1 cellular context compared by ENCODE assay signal in genomic region chr20:25750765-25751696, GRCh38.
A peak's percentile ranks its signal among the peaks of the same experiment; 100 is the strongest.
TF ChIP-seq lines count a peak whose summit lies in the region.

No MANE protein-coding gene starts in this region.

TF ChIP-seq in HepG2, 621 proteins besides CTCF, POLR2A, EP300 and RAD21 (continued from another document and continues in another):
- TF ChIP-seq ZNF18 (CRISPR knock-in tag; IDR thresholded peaks at IDR 0.05; ENCODE audit: insufficient replicate concordance) (no peak), ZNF468 (CRISPR knock-in tag; IDR thresholded peaks at IDR 0.05) (no peak), ZNF691 (CRISPR knock-in tag; IDR thresholded peaks at IDR 0.05; ENCODE audit: borderline replicate concordance, low read depth) (no peak), FOXK2 (IDR thresholded peaks at IDR 0.05) (no peak), ZBTB1 (CRISPR knock-in tag; IDR thresholded peaks at IDR 0.05; ENCODE audit: borderline replicate concordance) (no peak), BRD4 (CRISPR knock-in tag; IDR thresholded peaks at IDR 0.05) (no peak), HOXA7 (CRISPR knock-in tag; IDR thresholded peaks at IDR 0.05) (no peak), ZNF766 (CRISPR knock-in tag; IDR thresholded peaks at IDR 0.05; ENCODE audit: borderline replicate concordance) (no peak), ZNF605 (CRISPR knock-in tag; IDR thresholded peaks at IDR 0.05) (no peak), MTA1 (CRISPR knock-in tag; IDR thresholded peaks at IDR 0.05; ENCODE audit: borderline replicate concordance) (no peak), HOXA3 (CRISPR knock-in tag; IDR thresholded peaks at IDR 0.05) (no peak), ZNF672 (CRISPR knock-in tag; IDR thresholded peaks at IDR 0.05) (no peak), SAFB2 (CRISPR knock-in tag; IDR thresholded peaks at IDR 0.05; ENCODE audit: borderline replicate concordance, low read depth) (0 out of 2 replicates have a peak, but pooled peaks have one; percentile 55), SMARCE1 (IDR thresholded peaks at IDR 0.05; ENCODE audit: borderline replicate concordance) (no peak), GRHL1 (CRISPR knock-in tag; conservative IDR thresholded peaks at IDR 0.05) (no peak), ATF4 (CRISPR knock-in tag; IDR thresholded peaks at IDR 0.05) (peak in 1 of 2 experiments; percentile 33; a peak in 1 of 4 replicates), ZNF317 (CRISPR knock-in tag; IDR thresholded peaks at IDR 0.05) (no peak), ZNF709 (CRISPR knock-in tag; IDR thresholded peaks at IDR 0.05) (no peak; the same call in 1 of the 2 replicates), TEF (CRISPR knock-in tag; IDR thresholded peaks at IDR 0.05) (no peak), RXRB (CRISPR knock-in tag; IDR thresholded peaks at IDR 0.05; ENCODE audit: borderline replicate concordance) (no peak), HMGA1 (CRISPR knock-in tag; conservative IDR thresholded peaks at IDR 0.05) (no peak), SETDB1 (CRISPR knock-in tag; IDR thresholded peaks at IDR 0.05; ENCODE audit: borderline replicate concordance) (no peak), SNRNP70 (IDR thresholded peaks at IDR 0.05; ENCODE audit: low read depth, low read length) (no peak), TCF7 (IDR thresholded peaks at IDR 0.05; ENCODE audit: low read depth) (no peak), ZMAT5 (CRISPR knock-in tag; IDR thresholded peaks at IDR 0.05; ENCODE audit: borderline replicate concordance, low read depth) (no peak), ZSCAN21 (CRISPR knock-in tag; IDR thresholded peaks at IDR 0.05; ENCODE audit: borderline replicate concordance) (no peak), ZNF850 (CRISPR knock-in tag; conservative IDR thresholded peaks at IDR 0.05) (0 out of 2 replicates have a peak, but pooled peaks have one; percentile 82), ZSCAN31 (CRISPR knock-in tag; IDR thresholded peaks at IDR 0.05; ENCODE audit: low read depth) (no peak), UBTF (CRISPR knock-in tag; IDR thresholded peaks at IDR 0.05) (peak; percentile 50; the same call in 1 of the 2 replicates), MAF1 (CRISPR knock-in tag; IDR thresholded peaks at IDR 0.05; ENCODE audit: borderline replicate concordance) (no peak), ATAD3A (CRISPR knock-in tag; IDR thresholded peaks at IDR 0.05) (no peak), TARDBP (CRISPR knock-in tag; IDR thresholded peaks at IDR 0.05) (0 out of 2 replicates have a peak, but pooled peaks have one; percentile 36), REST (IDR thresholded peaks at IDR 0.05; ENCODE audit: borderline replicate concordance in 1 of 2, low read depth in 1 of 2, low read length in 2 of 2) (no peak), DR1 (CRISPR knock-in tag; IDR thresholded peaks at IDR 0.05) (no peak), ZBTB3 (CRISPR knock-in tag; IDR thresholded peaks at IDR 0.05; ENCODE audit: borderline replicate concordance, low read depth) (no peak), HIVEP1 (CRISPR knock-in tag; IDR thresholded peaks at IDR 0.05) (no peak), NFYB (CRISPR knock-in tag; IDR thresholded peaks at IDR 0.05) (no peak; the same call in 1 of the 2 replicates), PHF20 (CRISPR knock-in tag; IDR thresholded peaks at IDR 0.05) (peak; percentile 75; the same call in 1 of the 2 replicates), ZNF784 (CRISPR knock-in tag; IDR thresholded peaks at IDR 0.05; ENCODE audit: borderline replicate concordance) (no peak; the same call in 1 of the 2 replicates), ZNF333 (CRISPR knock-in tag; IDR thresholded peaks at IDR 0.05; ENCODE audit: borderline replicate concordance) (no peak; the same call in 1 of the 2 replicates), HIC2 (CRISPR knock-in tag; IDR thresholded peaks at IDR 0.05; ENCODE audit: low read depth) (peak; percentile 33; the same call in 1 of the 2 replicates), RBM39 (IDR thresholded peaks at IDR 0.05; ENCODE audit: low read depth, low read length, poor library complexity, severe bottlenecking) (no peak), SP140L (CRISPR knock-in tag; IDR thresholded peaks at IDR 0.05; ENCODE audit: borderline replicate concordance) (no peak), ISX (CRISPR knock-in tag; conservative IDR thresholded peaks at IDR 0.05) (no peak), SRF (IDR thresholded peaks at IDR 0.05; ENCODE audit: low read depth, low read length) (no peak), ZNF567 (CRISPR knock-in tag; IDR thresholded peaks at IDR 0.05; ENCODE audit: borderline replicate concordance) (peak; percentile 39; the same call in 1 of the 2 replicates), THAP8 (CRISPR knock-in tag; IDR thresholded peaks at IDR 0.05; ENCODE audit: borderline replicate concordance) (no peak), SMC3 (IDR thresholded peaks at IDR 0.05; ENCODE audit: low read length) (no peak)
